In the genomic region with DNA sequence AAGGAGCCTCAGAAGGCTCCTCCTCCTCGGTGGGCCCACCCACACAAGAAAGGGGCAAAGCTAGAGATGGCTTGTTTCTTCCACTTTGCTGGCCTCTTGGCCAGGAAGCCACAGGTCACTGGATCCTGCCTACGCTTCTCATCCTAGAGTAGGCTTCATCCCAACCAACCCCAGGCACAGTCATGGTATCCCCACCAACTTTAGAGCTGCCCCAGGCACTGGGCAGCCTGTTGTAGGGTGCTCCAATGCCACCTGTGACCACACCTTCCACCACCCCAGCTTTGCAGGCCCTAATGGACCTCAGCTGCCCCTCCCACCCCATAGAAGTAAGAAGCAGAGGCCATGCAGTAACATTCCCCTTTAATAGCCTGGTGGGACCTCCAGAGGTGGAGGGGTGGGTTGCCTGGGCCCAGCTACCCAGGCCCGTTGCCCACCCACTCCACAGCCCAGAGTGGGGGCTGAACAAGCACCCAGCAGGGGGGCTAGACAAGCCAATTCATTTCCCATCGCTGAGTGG, we compare ENCODE assay signal across 8 cellular contexts. TPM values are rescaled to one million over a fixed set of nuclear protein-coding genes. Genes with fewer than 3 reads are reported as not detected.
DNase-seq lines count a peak whose midpoint lies in the region; ATAC-seq and TF ChIP-seq lines count a peak whose summit lies in the region.

No MANE protein-coding gene starts in this region.

- H3K9me3 ChIP-seq in iPS-18a (ENCODE audit: control insufficient read depth, low read depth, low read length): no peaks in the 10 kb centered on the region

- ATAC-seq in activated naive CD4-positive, alpha-beta T cell treated with anti-CD3 and anti-CD28 coated beads, Interleukin-2, amount 50 U/mL, for 72 hours: no peak
- no peak for ATAC-seq in stimulated activated memory B cell treated with anti-CD40 and anti-IgM and Interleukin-4, amounts not matched to agents 10 μg/mL and 1 μg/mL and 100 μg/mL, for 72 hours
- no peak for ATAC-seq in GM21723 (IDR thresholded peaks at IDR 0.05; ENCODE audit: unreplicated experiment)
- no peak for ATAC-seq in esophagus mucosa

- peaks cover 53 to 59% of the 10 kb centered on the region in 2 donors for H3K36me3 Mint-ChIP-seq in activated naive CD4-positive, alpha-beta T cell treated with anti-CD3 and anti-CD28 coated beads, Interleukin-2, amount 50 U/mL, for 72 hours
- peaks cover 54% of the 10 kb centered on the region for H3K36me3 Mint-ChIP-seq in stimulated activated memory B cell treated with anti-CD40 and anti-IgM and Interleukin-4, amounts not matched to agents 10 μg/mL and 1 μg/mL and 100 μg/mL, for 72 hours

- H3K4me3 ChIP-seq in HL-60 (replicated peaks; ENCODE audit: insufficient read depth, low read length) (peak overlapping the region; percentile 74), iPS-18a (ENCODE audit: low read length) (peak overlapping the region; percentile 44)

- peaks cover 35% of the 10 kb centered on the region for H3K36me3 ChIP-seq in iPS-18a (ENCODE audit: control insufficient read depth, low read depth, low read length)

- peaks cover 9% of the 10 kb centered on the region for H3K4me1 ChIP-seq in iPS-18a (ENCODE audit: control insufficient read depth, low read depth, low read length)

- DNase-seq in HL-60 (ENCODE audit: low read depth in 1 of 2, low spot score in 1 of 2) (no peak), NCI-H1694 treated with DMSO at 0.1 percent for 48 hours (lab: John Stamatoyannopoulos, UW) (no peak), NCI-H446 treated with DMSO at 0.1 percent for 48 hours (lab: John Stamatoyannopoulos, UW) (no peak)
- DNase-seq in activated naive CD4-positive, alpha-beta T cell treated with anti-CD3 and anti-CD28 coated beads, Interleukin-2, amount 50 U/mL, for 72 hours (ENCODE audit: low spot score in 2 of 2): no peak

- peak overlapping the region; percentile 29 for H3K9ac ChIP-seq in iPS-18a (ENCODE audit: low read length)

- H3K27me3 Mint-ChIP-seq in stimulated activated memory B cell treated with anti-CD40 and anti-IgM and Interleukin-4, amounts not matched to agents 10 μg/mL and 1 μg/mL and 100 μg/mL, for 72 hours: no peaks in the 10 kb centered on the region

- H3K27ac ChIP-seq in HL-60 (replicated peaks): peak overlapping the region; percentile 75
- H3K27ac ChIP-seq in iPS-18a (ENCODE audit: low read length): peak overlapping the region; percentile 38

- peak overlapping the region; percentile 89 for H3K4me3 Mint-ChIP-seq in stimulated activated memory B cell treated with anti-CD40 and anti-IgM and Interleukin-4, amounts not matched to agents 10 μg/mL and 1 μg/mL and 100 μg/mL, for 72 hours

- TF ChIP-seq CTCF in HL-60 (IDR thresholded peaks at IDR 0.05; ENCODE audit: insufficient read depth, low read length): no peak

- peaks cover 65% of the 10 kb centered on the region for H3K4me1 Mint-ChIP-seq in stimulated activated memory B cell treated with anti-CD40 and anti-IgM and Interleukin-4, amounts not matched to agents 10 μg/mL and 1 μg/mL and 100 μg/mL, for 72 hours

- no peaks in the 10 kb centered on the region for H3K9me3 Mint-ChIP-seq in activated naive CD4-positive, alpha-beta T cell treated with anti-CD3 and anti-CD28 coated beads, Interleukin-2, amount 50 U/mL, for 72 hours
- H3K9me3 Mint-ChIP-seq in stimulated activated memory B cell treated with anti-CD40 and anti-IgM and Interleukin-4, amounts not matched to agents 10 μg/mL and 1 μg/mL and 100 μg/mL, for 72 hours: no peaks in the 10 kb centered on the region

- H3K27me3 ChIP-seq in HL-60 (ENCODE audit: insufficient read depth, poor library complexity, severe bottlenecking) (no peaks in the 10 kb centered on the region), iPS-18a (ENCODE audit: control insufficient read depth, insufficient read depth, low read length) (no peaks in the 10 kb centered on the region)

- peak overlapping the region; percentile 98 to 100 for H3K27ac Mint-ChIP-seq in activated naive CD4-positive, alpha-beta T cell treated with anti-CD3 and anti-CD28 coated beads, Interleukin-2, amount 50 U/mL, for 72 hours
- peak overlapping the region; percentile 100 for H3K27ac Mint-ChIP-seq in stimulated activated memory B cell treated with anti-CD40 and anti-IgM and Interleukin-4, amounts not matched to agents 10 μg/mL and 1 μg/mL and 100 μg/mL, for 72 hours

RNA-seq across cellular contexts. Expression of a gene that starts 0.5 kb away (rescaled TPM):
- total RNA-seq in activated naive CD4-positive, alpha-beta T cell treated with anti-CD3 and anti-CD28 coated beads, Interleukin-2, amount 50 U/mL, for 72 hours: 100 to 1,000 TPM; 112 to 114 TPM
- 98.8 TPM for total RNA-seq in esophagus mucosa

RNA-seq across cellular contexts. Expression of a gene that starts 3.0 kb away (rescaled TPM):
- 100 to 1,000 TPM; 121 to 123 TPM for total RNA-seq in activated naive CD4-positive, alpha-beta T cell treated with anti-CD3 and anti-CD28 coated beads, Interleukin-2, amount 50 U/mL, for 72 hours
- 52.8 TPM for total RNA-seq in esophagus mucosa

RNA-seq across cellular contexts. Expression of a gene that starts 11.6 kb away (rescaled TPM):
- total RNA-seq in activated naive CD4-positive, alpha-beta T cell treated with anti-CD3 and anti-CD28 coated beads, Interleukin-2, amount 50 U/mL, for 72 hours: 100 to 1,000 TPM; 446 to 497 TPM
- 204 TPM for total RNA-seq in esophagus mucosa

RNA-seq across cellular contexts. Expression of a gene that starts 17.7 kb away (rescaled TPM):
- total RNA-seq in activated naive CD4-positive, alpha-beta T cell treated with anti-CD3 and anti-CD28 coated beads, Interleukin-2, amount 50 U/mL, for 72 hours: 10 to 100 TPM; 22.1 to 26.8 TPM
- total RNA-seq in esophagus mucosa: 9.4 TPM

RNA-seq across cellular contexts. Expression of a gene that starts 35.8 kb away (rescaled TPM):
- 10 to 100 TPM in 1 of 2 donors, 1 to 10 TPM in 1; 7.9 to 12.2 TPM for total RNA-seq in activated naive CD4-positive, alpha-beta T cell treated with anti-CD3 and anti-CD28 coated beads, Interleukin-2, amount 50 U/mL, for 72 hours
- total RNA-seq in esophagus mucosa: 8.0 TPM
